17 cellular contexts compared by ENCODE assay signal in the genomic region with DNA sequence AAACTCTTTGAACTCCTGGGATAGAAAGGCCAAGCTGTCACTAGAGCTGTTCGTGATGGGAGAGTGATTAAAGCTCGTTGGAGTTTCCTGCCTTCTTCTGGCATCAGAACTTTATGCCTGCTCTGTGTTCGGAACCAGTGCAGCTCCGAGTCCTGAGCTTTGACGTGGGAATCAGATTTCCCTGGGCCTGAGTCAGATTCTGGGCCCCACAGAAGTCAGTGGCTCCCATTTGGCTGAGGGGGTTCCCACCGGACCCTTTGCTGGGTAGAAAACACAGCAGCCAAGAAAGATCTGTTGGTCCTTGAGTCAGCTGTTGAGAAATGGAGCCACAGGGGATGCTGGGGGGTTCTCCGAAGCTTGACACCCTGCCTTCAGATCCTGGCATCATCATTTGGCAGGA.
A peak's percentile ranks its signal among the peaks of the same experiment; 100 is the strongest.
DNase-seq lines count a peak whose midpoint lies in the region; ATAC-seq and TF ChIP-seq lines count a peak whose summit lies in the region.
"Had no signal": no experiment of that assay in that cellular context is flagged by ENCODE, and none has a peak within 500 bp of the region (broad histone marks: within the 10 kb centered on the region; RNA-seq: fewer than 3 reads in every experiment).

No MANE protein-coding gene starts in this region.

- peak overlapping the region; percentile 85 for H3K27ac Mint-ChIP-seq in activated T-helper 17 cell treated with anti-CD3 and anti-CD28 coated beads, Interleukin-2, amount 50 U/mL, for 72 hours

- H3K36me3 ChIP-seq in aorta (ENCODE audit: control insufficient read depth in 1 of 2, insufficient read depth in 2 of 2, low read length in 1 of 2): no peaks in the 10 kb centered on the region
- H3K36me3 ChIP-seq: upper lobe of left lung had no signal

- no peaks in the 10 kb centered on the region for H3K9me3 ChIP-seq in aorta (ENCODE audit: control insufficient read depth, low read length)
- H3K9me3 ChIP-seq: upper lobe of left lung had no signal

- TF ChIP-seq CTCF in fibroblast of the aortic adventitia (IDR thresholded peaks at IDR 0.05; ENCODE audit: insufficient read depth, low read length): no peak

- peaks cover 4% of the 10 kb centered on the region for H3K9me3 Mint-ChIP-seq in activated T-helper 17 cell treated with anti-CD3 and anti-CD28 coated beads, Interleukin-2, amount 50 U/mL, for 72 hours
- H3K9me3 Mint-ChIP-seq: activated T-cell treated with anti-CD3 and anti-CD28 coated beads, Interleukin-2, amount 50 U/mL, for 4 hours had no signal

- no peak overlapping the region for H3K27ac ChIP-seq in aorta (ENCODE audit: low read depth in 1 of 2, low read length in 2 of 2)
- H3K27ac ChIP-seq: heart left ventricle had no signal

- H3K27me3 ChIP-seq in aorta (ENCODE audit: control insufficient read depth in 1 of 2, insufficient read depth in 2 of 2, low read length in 1 of 2): no peaks in the 10 kb centered on the region
- H3K27me3 ChIP-seq: heart left ventricle, upper lobe of left lung had no signal

- H3K4me3 ChIP-seq in fibroblast of the aortic adventitia (ENCODE audit: low read depth, low read length) (no peak overlapping the region), aorta (ENCODE audit: low read length in 2 of 2) (no peak overlapping the region)
- H3K4me3 ChIP-seq: heart left ventricle, upper lobe of left lung had no signal

- ATAC-seq in left cardiac atrium (peak; percentile 15 to 82), left ventricle myocardium superior (no peak), aorta (ENCODE audit: low FRiP score) (peak; percentile 38), GM18907 (IDR thresholded peaks at IDR 0.05; ENCODE audit: unreplicated experiment) (no peak)
- no peak for ATAC-seq in activated T-helper 17 cell treated with anti-CD3 and anti-CD28 coated beads, Interleukin-2, amount 50 U/mL, for 72 hours (replicated peaks)

- peaks cover 56% of the 10 kb centered on the region for H3K4me1 Mint-ChIP-seq in activated T-helper 17 cell treated with anti-CD3 and anti-CD28 coated beads, Interleukin-2, amount 50 U/mL, for 72 hours

- intact Hi-C loops in left cardiac atrium (cut with DNase I) (no loop called here), left ventricle myocardium superior (cut with micrococcal nuclease) (no loop called here), aorta (cut with DNase I) (loop anchor here in 1 of 2 donors (5.0 kb wide), 1 partner anchor 237 kb away; a partner anchor contains a TSS)

- DNase-seq in left cardiac atrium: peak; percentile 47
- DNase-seq in left ventricle myocardium superior: no peak
- peak; percentile 68 for DNase-seq in fibroblast of the aortic adventitia (ENCODE audit: low read depth)
- peak in 1 of 2 donors; percentile 73 for DNase-seq in aorta
- DNase-seq in LoVo (ENCODE audit: low spot score): no peak
- no peak for DNase-seq in dermis blood vessel endothelial cell
- DNase-seq: activated T-cell treated with anti-CD3 and anti-CD28 coated beads, Interleukin-2, amount 50 U/mL, for 4 hours; caudate nucleus; heart left ventricle; kidney glomerular epithelial cell; MM.1S; NCI-H2081 treated with DMSO at 0.1 percent for 48 hours; NCI-H82; SIG-M5 had no signal

- WGBS in aorta, 2 donors: 19 to 37% methylated on average over 7 of the region's 7 CpGs

- peaks cover 28% of the 10 kb centered on the region for H3K36me3 Mint-ChIP-seq in activated T-helper 17 cell treated with anti-CD3 and anti-CD28 coated beads, Interleukin-2, amount 50 U/mL, for 72 hours (ENCODE audit: low read depth)

- H3K27me3 Mint-ChIP-seq in activated T-helper 17 cell treated with anti-CD3 and anti-CD28 coated beads, Interleukin-2, amount 50 U/mL, for 72 hours: no peaks in the 10 kb centered on the region

- H3K4me1 ChIP-seq in aorta (ENCODE audit: control insufficient read depth in 1 of 2, insufficient read depth in 2 of 2, low read length in 2 of 2): no peaks in the 10 kb centered on the region

- peak overlapping the region; percentile 77 for H3K4me3 Mint-ChIP-seq in activated T-helper 17 cell treated with anti-CD3 and anti-CD28 coated beads, Interleukin-2, amount 50 U/mL, for 72 hours

Comparison
In these comparisons a context has a peak if more than half of its experiments do, and no peak if none do; other contexts are left out.
1. ATAC-seq: peak in left cardiac atrium (2 of 2) and aorta (single experiment); none in left ventricle myocardium superior (single experiment), activated T-helper 17 cell treated with anti-CD3 and anti-CD28 coated beads, Interleukin-2, amount 50 U/mL, for 72 hours (single experiment) and GM18907 (single experiment).
2. DNase-seq: peak in left cardiac atrium (single experiment) and fibroblast of the aortic adventitia (single experiment); none in left ventricle myocardium superior (single experiment), LoVo (single experiment) and dermis blood vessel endothelial cell (single experiment).